1 cellular context compared by ENCODE assay signal in genomic region chr10:17662193-17663138, GRCh38.
TF ChIP-seq lines count a peak whose summit lies in the region.

No MANE protein-coding gene starts in this region.

TF ChIP-seq in K562, 482 proteins besides CTCF, POLR2A, EP300 and RAD21 (continued from another document and continues in another):
- TF ChIP-seq ZNF318 (IDR thresholded peaks at IDR 0.05; ENCODE audit: borderline replicate concordance in 1 of 2, low read depth in 1 of 2), result peak in 1 of 2 experiments; percentile 39; a peak in 1 of 4 replicates
- no peak for TF ChIP-seq ZNF778 (CRISPR knock-in tag; IDR thresholded peaks at IDR 0.05)
- peak; percentile 98 for TF ChIP-seq TCF3 (CRISPR knock-in tag; IDR thresholded peaks at IDR 0.05)
- no peak for TF ChIP-seq GTF2A2 (tag; IDR thresholded peaks at IDR 0.05)
- TF ChIP-seq ZBTB2 (IDR thresholded peaks at IDR 0.05), result peak; percentile 82
- TF ChIP-seq BDP1 (IDR thresholded peaks at IDR 0.05; ENCODE audit: insufficient read depth, insufficient read length), result no peak
- peak; percentile 77 for TF ChIP-seq TBP (optimal IDR thresholded peaks at IDR 0.05; ENCODE audit: low read depth, low read length)
- TF ChIP-seq NBN (IDR thresholded peaks at IDR 0.05; ENCODE audit: low read depth), result peak; percentile 94; the same call in 1 of the 2 replicates
- peak; percentile 31 for TF ChIP-seq ZNF512 (tag; IDR thresholded peaks at IDR 0.05)
- TF ChIP-seq MCM5 (IDR thresholded peaks at IDR 0.05; ENCODE audit: low read depth), result no peak
- peak; percentile 43; the same call in 1 of the 2 replicates for TF ChIP-seq MAFK (IDR thresholded peaks at IDR 0.05; ENCODE audit: low read length)
- no peak for TF ChIP-seq RUNX1 (IDR thresholded peaks at IDR 0.05; ENCODE audit: low read depth)
- TF ChIP-seq EP400 (IDR thresholded peaks at IDR 0.05), result peak; percentile 74
- TF ChIP-seq CREBBP (IDR thresholded peaks at IDR 0.05; ENCODE audit: low read depth, low read length), result no peak
- TF ChIP-seq FIP1L1 (IDR thresholded peaks at IDR 0.05; ENCODE audit: low read depth, low read length, poor library complexity, severe bottlenecking), result no peak
- no peak for TF ChIP-seq SRSF3 (IDR thresholded peaks at IDR 0.05; ENCODE audit: insufficient read depth, low read length)
- TF ChIP-seq SRF (CRISPR knock-in tag; IDR thresholded peaks at IDR 0.05), result no peak
- peak; percentile 81 for TF ChIP-seq MEF2A (IDR thresholded peaks at IDR 0.05; ENCODE audit: control insufficient read depth, low read depth, low read length)
- no peak for TF ChIP-seq ID3 (CRISPR knock-in tag; IDR thresholded peaks at IDR 0.05)
- TF ChIP-seq ID3 (tag; IDR thresholded peaks at IDR 0.05), result peak; percentile 83
- TF ChIP-seq NFE2L1 (tag; IDR thresholded peaks at IDR 0.05; ENCODE audit: borderline replicate concordance, low read depth), result no peak
- peak in 1 of 3 experiments; percentile 82; a peak in 2 of 6 replicates for TF ChIP-seq ZBTB11 (CRISPR knock-in tag; IDR thresholded peaks at IDR 0.05)
- peak; percentile 84 for TF ChIP-seq PKNOX1 (IDR thresholded peaks at IDR 0.05)
- peak; percentile 61 for TF ChIP-seq NCOA4 (IDR thresholded peaks at IDR 0.05; ENCODE audit: partially characterized antibody)
- TF ChIP-seq FOXJ2 (tag; IDR thresholded peaks at IDR 0.05), result peak; percentile 82
- peak; percentile 87 for TF ChIP-seq NFE2 (IDR thresholded peaks at IDR 0.05; ENCODE audit: low read depth)
- TF ChIP-seq ZKSCAN8 (CRISPR knock-in tag; IDR thresholded peaks at IDR 0.05), result peak; percentile 88
- peak; percentile 98 for TF ChIP-seq CCNT2 (IDR thresholded peaks at IDR 0.05; ENCODE audit: borderline replicate concordance, extremely low read depth, insufficient read length, low read depth, low read length)
- peak; percentile 92 for TF ChIP-seq HES1 (IDR thresholded peaks at IDR 0.05; ENCODE audit: low read depth)
- no peak for TF ChIP-seq FOXO4 (CRISPR knock-in tag; IDR thresholded peaks at IDR 0.05)
- TF ChIP-seq CREB1 (IDR thresholded peaks at IDR 0.05), result peak; percentile 77; the same call in 1 of the 2 replicates
- TF ChIP-seq CREB1 (CRISPR knock-in tag; IDR thresholded peaks at IDR 0.05), result no peak
- peak; percentile 46 for TF ChIP-seq POLR3A (IDR thresholded peaks at IDR 0.05; ENCODE audit: borderline replicate concordance, extremely low read depth, insufficient read depth, insufficient read length)
- no peak for TF ChIP-seq ZNF140 (CRISPR knock-in tag; IDR thresholded peaks at IDR 0.05)
- TF ChIP-seq CXXC5 (CRISPR knock-in tag; IDR thresholded peaks at IDR 0.05), result peak; percentile 66; the same call in 1 of the 2 replicates
- TF ChIP-seq ZNF277 (CRISPR knock-in tag; IDR thresholded peaks at IDR 0.05; ENCODE audit: borderline replicate concordance), result no peak
- peak; percentile 99 for TF ChIP-seq CBFA2T2 (conservative IDR thresholded peaks at IDR 0.05)
- TF ChIP-seq RBM25 (IDR thresholded peaks at IDR 0.05; ENCODE audit: low read depth, low read length, severe bottlenecking), result no peak
- peak; percentile 99 for TF ChIP-seq SMARCC2 (IDR thresholded peaks at IDR 0.05; ENCODE audit: low read depth)
- peak; percentile 82 for TF ChIP-seq PYGO2 (tag; IDR thresholded peaks at IDR 0.05)
- peak; percentile 86 for TF ChIP-seq MYC (IDR thresholded peaks at IDR 0.05; ENCODE audit: low read depth, low read length)
- TF ChIP-seq MYC (CRISPR knock-in tag; IDR thresholded peaks at IDR 0.05; ENCODE audit: borderline replicate concordance, low read depth), result no peak
- TF ChIP-seq TBL1XR1 (IDR thresholded peaks at IDR 0.05; ENCODE audit: low read length in 2 of 2), result peak in 1 of 2 experiments; percentile 96; a peak in 3 of 4 replicates
- peak; percentile 99 for TF ChIP-seq SMARCA4 (IDR thresholded peaks at IDR 0.05)
- 0 out of 2 replicates have a peak, but pooled peaks have one; percentile 52 for TF ChIP-seq FOXP1 (CRISPR knock-in tag; IDR thresholded peaks at IDR 0.05)
- TF ChIP-seq ZNF764 (CRISPR knock-in tag; IDR thresholded peaks at IDR 0.05; ENCODE audit: low read depth), result no peak
- peak; percentile 94 for TF ChIP-seq MTA3 (IDR thresholded peaks at IDR 0.05; ENCODE audit: borderline replicate concordance)
- peak; percentile 87 for TF ChIP-seq ZNF644 (tag; IDR thresholded peaks at IDR 0.05; ENCODE audit: low read depth)
